19 cellular contexts compared by ENCODE assay signal in genomic region chr6:106161475-106161874, GRCh38.
DNase-seq lines count a peak whose midpoint lies in the region; ATAC-seq, FAIRE-seq and TF ChIP-seq lines count a peak whose summit lies in the region.
"Had no signal": no experiment of that assay in that cellular context is flagged by ENCODE, and none has a peak within 500 bp of the region (broad histone marks: within the 10 kb centered on the region; RNA-seq: fewer than 3 reads in every experiment).

No MANE protein-coding gene starts in this region.

- peaks cover 43% of the 10 kb centered on the region for H3F3A ChIP-seq in MM.1S (ENCODE audit: insufficient read depth, low read length)

- H3K79me2 ChIP-seq in HepG2 (ENCODE audit: insufficient read depth, low read length) (no peaks in the 10 kb centered on the region), MM.1S (ENCODE audit: low read length) (peaks cover 17% of the 10 kb centered on the region)

- H3K27ac Mint-ChIP-seq in central memory CD8-positive, alpha-beta T cell (ENCODE audit: low read depth) = peak overlapping the region; percentile 97

- H3K36me3 Mint-ChIP-seq in central memory CD8-positive, alpha-beta T cell (ENCODE audit: insufficient read depth) = peaks cover 11% of the 10 kb centered on the region

- DNase-seq in HepG2 (ENCODE audit: low spot score) (no peak), right lobe of liver (no peak), MM.1S (peak; percentile 3), left ventricle myocardium inferior (no peak), foreskin melanocyte (no peak)
- DNase-seq in central memory CD8-positive, alpha-beta T cell (ENCODE audit: low spot score in 2 of 2) = no peak
- DNase-seq: Calu3, DMS53, GM23248, HCEC 1CT, Karpas-422, MG63, NCI-H1417, NCI-H187 treated with DMSO at 0.1 percent for 48 hours, NCI-H748 treated with DMSO at 0.1 percent for 48 hours, PC-9, SJCRH30 had no signal

- H2AFZ ChIP-seq in HepG2 (ENCODE audit: low read length) = no peak overlapping the region
- H2AFZ ChIP-seq in MM.1S (ENCODE audit: low read length) = no peak overlapping the region
- H2AFZ ChIP-seq: GM23248, PC-9 had no signal

- in situ Hi-C loops in HepG2 (cut with HindIII; ENCODE audit: extremely low pct_ligation_motif_present, low pct_unique_long_range_greater_than_20kb) = no loop called here

- no peak overlapping the region for H3K4me2 ChIP-seq in HepG2 (ENCODE audit: low read depth, low read length)
- no peak overlapping the region for H3K4me2 ChIP-seq in MM.1S (ENCODE audit: low read depth, low read length)
- H3K4me2 ChIP-seq: PC-9 had no signal

- no peak for FAIRE-seq in HepG2 (lab: Jason Lieb, UNC)

- H3K4me1 Mint-ChIP-seq in central memory CD8-positive, alpha-beta T cell = peaks cover 41% of the 10 kb centered on the region

- BruUV-seq in HepG2 (replicated peaks; lab: Mats Ljungman, UMichigan) = no TSS peak

- H3K9me3 ChIP-seq in HepG2 (ENCODE audit: low read length) (no peaks in the 10 kb centered on the region), right lobe of liver (no peaks in the 10 kb centered on the region), MM.1S (replicated peaks; ENCODE audit: insufficient read depth, low read length) (no peaks in the 10 kb centered on the region), left ventricle myocardium inferior (replicated peaks) (no peaks in the 10 kb centered on the region)
- H3K9me3 ChIP-seq: MG63, SJCRH30 had no signal

- no peaks in the 10 kb centered on the region for H3K27me3 Mint-ChIP-seq in central memory CD8-positive, alpha-beta T cell

- H4K20me1 ChIP-seq in HepG2 (ENCODE audit: insufficient read depth, low read length) = no peaks in the 10 kb centered on the region
- no peaks in the 10 kb centered on the region for H4K20me1 ChIP-seq in MM.1S (ENCODE audit: insufficient read depth, low read length)

- TF ChIP-seq EP300 in HepG2 (IDR thresholded peaks at IDR 0.05; ENCODE audit: low read depth in 2 of 2, low read length in 2 of 2) = no peak
- no peak for TF ChIP-seq EP300 in HepG2 (CRISPR knock-in tag; IDR thresholded peaks at IDR 0.05; ENCODE audit: borderline replicate concordance)

- intact Hi-C loops in HepG2 (cut with micrococcal nuclease; ENCODE audit: unreplicated experiment) (no loop called here), right lobe of liver (cut with DNase I) (no loop called here), left ventricle myocardium inferior (cut with micrococcal nuclease) (no loop called here)

- H3K4me3 ChIP-seq in HepG2 (replicated peaks in 1 of 3; ENCODE audit: insufficient read depth in 1 of 3, low read depth in 2 of 3, low read length in 3 of 3) = no peak overlapping the region
- no peak overlapping the region for H3K4me3 ChIP-seq in right lobe of liver
- H3K4me3 ChIP-seq in MM.1S (ENCODE audit: low read length) = no peak overlapping the region
- H3K4me3 ChIP-seq in left ventricle myocardium inferior = no peak overlapping the region
- H3K4me3 ChIP-seq: GM23248, MG63, PC-9, SJCRH30 had no signal

- no peak for TF ChIP-seq POLR2A in HepG2 (IDR thresholded peaks at IDR 0.05; ENCODE audit: insufficient read depth in 1 of 2, low read depth in 2 of 2, low read length in 2 of 2)
- no peak for TF ChIP-seq POLR2A in right lobe of liver (IDR thresholded peaks at IDR 0.05)

- no peaks in the 10 kb centered on the region for H3K9me2 ChIP-seq in MM.1S (replicated peaks; ENCODE audit: insufficient read depth, low read length)

- ATAC-seq in HepG2 (no peak), right lobe of liver (no peak), HG03025 (IDR thresholded peaks at IDR 0.05; ENCODE audit: low FRiP score, unreplicated experiment) (no peak)
- ATAC-seq in central memory CD8-positive, alpha-beta T cell (replicated peaks; ENCODE audit: extremely low read depth, poor library complexity, severe bottlenecking) = no peak

- TF ChIP-seq CTCF in HepG2 (CRISPR knock-in tag; IDR thresholded peaks at IDR 0.05) (no peak), right lobe of liver (IDR thresholded peaks at IDR 0.05) (no peak), MM.1S (IDR thresholded peaks at IDR 0.05; ENCODE audit: low read length) (no peak), left ventricle myocardium inferior (IDR thresholded peaks at IDR 0.05; ENCODE audit: borderline replicate concordance) (no peak)

- TF ChIP-seq RAD21 in HepG2 (CRISPR knock-in tag; IDR thresholded peaks at IDR 0.05) = no peak

- no peak overlapping the region for H3K4me3 Mint-ChIP-seq in central memory CD8-positive, alpha-beta T cell

- CTCF ChIA-PET in HepG2 (lab: Yijun Ruan, JAX; ENCODE audit: low intra/inter-chr PET ratio, low total read pairs) = no interaction called here

- H3K9ac ChIP-seq in HepG2 (ENCODE audit: insufficient read depth, low read depth, low read length) (no peak overlapping the region), MM.1S (ENCODE audit: low read length) (no peak overlapping the region)
- H3K9ac ChIP-seq: GM23248 had no signal

- 3% methylated on average over 3 of the region's 3 CpGs for WGBS in HepG2 (ENCODE audit: low lambda C conversion rate)
- 69% methylated on average over 3 of the region's 3 CpGs for WGBS in right lobe of liver (ENCODE audit: insufficient coverage, low coverage, low lambda C conversion rate, missing lambda C conversion rate)

- H3K36me3 ChIP-seq in HepG2 (replicated peaks in 1 of 2; ENCODE audit: control insufficient read depth in 1 of 2, insufficient read depth in 2 of 2, low read length in 2 of 2) (no peaks in the 10 kb centered on the region), right lobe of liver (no peaks in the 10 kb centered on the region), MM.1S (replicated peaks; ENCODE audit: insufficient read depth, low read length) (no peaks in the 10 kb centered on the region), left ventricle myocardium inferior (no peaks in the 10 kb centered on the region)
- H3K36me3 ChIP-seq: MG63, SJCRH30 had no signal

- H3K27me3 ChIP-seq in HepG2 (ENCODE audit: control insufficient read depth in 1 of 2, insufficient read depth in 2 of 2, low read length in 2 of 2) (peaks cover 0 to 5% of the 10 kb centered on the region in 2 experiments; a peak in 3 of 5 replicates), right lobe of liver (no peaks in the 10 kb centered on the region), MM.1S (replicated peaks; ENCODE audit: insufficient read depth, low read length) (no peaks in the 10 kb centered on the region), left ventricle myocardium inferior (ENCODE audit: low read depth) (peaks cover 20% of the 10 kb centered on the region)
- H3K27me3 ChIP-seq: MG63, SJCRH30 had no signal

- H3K27ac ChIP-seq in HepG2 (ENCODE audit: extremely low read length, insufficient read depth, low read length) = no peak overlapping the region
- no peak overlapping the region for H3K27ac ChIP-seq in right lobe of liver
- H3K27ac ChIP-seq in MM.1S (ENCODE audit: low read length) = peak overlapping the region; percentile 98; the same call in 1 of the 2 replicates
- H3K27ac ChIP-seq in left ventricle myocardium inferior (replicated peaks) = no peak overlapping the region
- H3K27ac ChIP-seq: C4-2B, PC-9, SJCRH30 had no signal

- H3K9me3 Mint-ChIP-seq in central memory CD8-positive, alpha-beta T cell = peaks cover 6% of the 10 kb centered on the region

- POLR2A ChIA-PET in HepG2 (lab: Yijun Ruan, JAX) = no interaction called here

- H3K4me1 ChIP-seq in HepG2 (ENCODE audit: insufficient read depth, low read length) (peaks cover 24% of the 10 kb centered on the region), right lobe of liver (no peaks in the 10 kb centered on the region), MM.1S (ENCODE audit: low read length) (peaks cover 68% of the 10 kb centered on the region), left ventricle myocardium inferior (no peaks in the 10 kb centered on the region)

TF ChIP-seq in HepG2, 621 proteins besides CTCF, POLR2A, EP300 and RAD21:
- TF ChIP-seq SKIL (CRISPR knock-in tag; IDR thresholded peaks at IDR 0.05; ENCODE audit: borderline replicate concordance) = no peak
- TF ChIP-seq MAFF (IDR thresholded peaks at IDR 0.05; ENCODE audit: low read depth, low read length) = peak; percentile 56
- peak; percentile 74 to 75 for TF ChIP-seq MAFK (conservative IDR thresholded peaks at IDR 0.05 in 1 of 2, IDR thresholded peaks at IDR 0.05 in 1 of 2; ENCODE audit: low read length in 2 of 2)
- TF ChIP-seq ZNF576 (CRISPR knock-in tag; IDR thresholded peaks at IDR 0.05) = no peak
